34 cellular contexts compared by ENCODE assay signal in genomic region chr1:167528057-167528705, GRCh38. TPM values are rescaled to one million over a fixed set of nuclear protein-coding genes. Genes with fewer than 3 reads are reported as not detected.
"Had no signal": no experiment of that assay in that cellular context is flagged by ENCODE, and none has a peak within 500 bp of the region (broad histone marks: within the 10 kb centered on the region; RNA-seq: fewer than 3 reads in every experiment).

No MANE protein-coding gene starts in this region.

- H3K4me1 Mint-ChIP-seq: activated B cell treated with CpG ODN at 0.5 μM for 24 hours; activated CD8-positive, alpha-beta memory T cell treated with anti-CD3 and anti-CD28 coated beads, Interleukin-2, amount 10 ng/mL, durations not matched to agents 7 days and 5 days had no signal

- H3K9me3 Mint-ChIP-seq: activated CD8-positive, alpha-beta T cell treated with anti-CD3 and anti-CD28 coated beads for 36 hours; activated naive CD8-positive, alpha-beta T cell treated with anti-CD3 and anti-CD28 coated beads, Interleukin-2, amount 10 ng/mL, durations not matched to agents 7 days and 5 days; activated T-cell treated with anti-CD3 and anti-CD28 coated beads, Interleukin-2, amount 50 U/mL, for 24 hours; activated T-cell treated with anti-CD3 and anti-CD28 coated beads, Interleukin-2, amount 50 U/mL, for 72 hours; T-helper 2 cell treated with Interferon-gamma antibody and Interleukin-4, amounts not matched to agents 5 μg/mL and 100 μg/mL, for 36 hours had no signal

- H3K4me3 Mint-ChIP-seq: activated B cell treated with CpG ODN at 0.5 μM for 24 hours; activated CD8-positive, alpha-beta memory T cell treated with anti-CD3 and anti-CD28 coated beads, Interleukin-2, amount 10 ng/mL, durations not matched to agents 7 days and 5 days; activated CD8-positive, alpha-beta T cell treated with anti-CD3 and anti-CD28 coated beads for 36 hours; activated naive CD8-positive, alpha-beta T cell treated with anti-CD3 and anti-CD28 coated beads, Interleukin-2, amount 10 ng/mL, durations not matched to agents 7 days and 5 days; activated T-cell treated with anti-CD3 and anti-CD28 coated beads, Interleukin-2, amount 50 U/mL, for 24 hours; activated T-cell treated with anti-CD3 and anti-CD28 coated beads, Interleukin-2, amount 50 U/mL, for 72 hours; brain; endodermal cell; T-helper 17 cell; T-helper 2 cell treated with Interferon-gamma antibody and Interleukin-4, amounts not matched to agents 5 μg/mL and 100 μg/mL, for 36 hours had no signal

- H3K4me1 ChIP-seq: ascending aorta, breast epithelium, colonic mucosa, foreskin keratinocyte, gastrocnemius medialis had no signal

- H3K9me3 ChIP-seq: breast epithelium, colonic mucosa, esophagus muscularis mucosa, gastrocnemius medialis had no signal

- DNase-seq: activated B cell treated with CpG ODN at 0.5 μM for 24 hours; activated CD4-positive, alpha-beta T cell treated with anti-CD3 and anti-CD28 coated beads for 48 hours; activated CD4-positive, alpha-beta T cell treated with anti-CD3 and anti-CD28 coated beads, Interleukin-2, amount 50 U/mL, for 1 hour; activated CD4-positive, alpha-beta T cell treated with anti-CD3 and anti-CD28 coated beads, Interleukin-2, amount 50 U/mL, for 48 hours; activated CD8-positive, alpha-beta memory T cell treated with anti-CD3 and anti-CD28 coated beads, Interleukin-2, amount 10 ng/mL, durations not matched to agents 7 days and 5 days; activated CD8-positive, alpha-beta memory T cell treated with anti-CD3 and anti-CD28 coated beads, Interleukin-2, amount 50 U/mL, for 4 hours; activated CD8-positive, alpha-beta T cell treated with anti-CD3 and anti-CD28 coated beads for 36 hours; activated gamma-delta T cell; activated naive CD4-positive, alpha-beta T cell; activated naive CD4-positive, alpha-beta T cell treated with anti-CD3 and anti-CD28 coated beads, Interleukin-2, amount 50 U/mL, for 16 hours; activated naive CD8-positive, alpha-beta T cell treated with anti-CD3 and anti-CD28 coated beads, Interleukin-2, amount 10 ng/mL, durations not matched to agents 7 days and 5 days; activated T-cell treated with anti-CD3 and anti-CD28 coated beads for 4 hours; activated T-cell treated with anti-CD3 and anti-CD28 coated beads, Interleukin-2, amount 50 U/mL, for 24 hours; activated T-cell treated with anti-CD3 and anti-CD28 coated beads, Interleukin-2, amount 50 U/mL, for 72 hours; central memory CD4-positive, alpha-beta T cell; cerebellar nuclear complex; colonic mucosa; effector CD8-positive, alpha-beta T cell; endodermal cell; foreskin keratinocyte; gastrocnemius medialis; T-helper 1 cell; T-helper 17 cell; T1000; WERI-Rb-1 had no signal

- H3K27me3 ChIP-seq: ascending aorta, breast epithelium, cardiac muscle cell, colonic mucosa, esophagus muscularis mucosa, gastrocnemius medialis had no signal

- H3K36me3 Mint-ChIP-seq: activated CD8-positive, alpha-beta memory T cell treated with anti-CD3 and anti-CD28 coated beads, Interleukin-2, amount 10 ng/mL, durations not matched to agents 7 days and 5 days; activated naive CD8-positive, alpha-beta T cell treated with anti-CD3 and anti-CD28 coated beads, Interleukin-2, amount 10 ng/mL, durations not matched to agents 7 days and 5 days had no signal

- H3K27me3 Mint-ChIP-seq: activated CD8-positive, alpha-beta T cell treated with anti-CD3 and anti-CD28 coated beads for 36 hours; activated T-cell treated with anti-CD3 and anti-CD28 coated beads, Interleukin-2, amount 50 U/mL, for 24 hours had no signal

- H3K27ac Mint-ChIP-seq: activated B cell treated with CpG ODN at 0.5 μM for 24 hours; activated CD8-positive, alpha-beta memory T cell treated with anti-CD3 and anti-CD28 coated beads, Interleukin-2, amount 10 ng/mL, durations not matched to agents 7 days and 5 days; activated CD8-positive, alpha-beta T cell treated with anti-CD3 and anti-CD28 coated beads for 36 hours; activated naive CD8-positive, alpha-beta T cell treated with anti-CD3 and anti-CD28 coated beads, Interleukin-2, amount 10 ng/mL, durations not matched to agents 7 days and 5 days; activated T-cell treated with anti-CD3 and anti-CD28 coated beads, Interleukin-2, amount 50 U/mL, for 24 hours; activated T-cell treated with anti-CD3 and anti-CD28 coated beads, Interleukin-2, amount 50 U/mL, for 72 hours; brain; endodermal cell; T-helper 17 cell; T-helper 2 cell treated with Interferon-gamma antibody and Interleukin-4, amounts not matched to agents 5 μg/mL and 100 μg/mL, for 36 hours had no signal

- H3K27ac ChIP-seq: ascending aorta, breast epithelium, cardiac muscle cell, colonic mucosa, esophagus muscularis mucosa, foreskin keratinocyte, gastrocnemius medialis, WERI-Rb-1 had no signal

- H3K36me3 ChIP-seq: ascending aorta, breast epithelium, cardiac muscle cell, colonic mucosa, esophagus muscularis mucosa, gastrocnemius medialis, WERI-Rb-1 had no signal

- H3K4me3 ChIP-seq: ascending aorta, breast epithelium, cardiac muscle cell, colonic mucosa, esophagus muscularis mucosa, gastrocnemius medialis had no signal

- ATAC-seq: activated CD4-positive, CD25-positive, alpha-beta regulatory T cell treated with anti-CD3 and anti-CD28 coated beads, Interleukin-2, amount 50 U/mL, for 24 hours; activated CD8-positive, alpha-beta memory T cell treated with anti-CD3 and anti-CD28 coated beads, Interleukin-2, amount 10 ng/mL, durations not matched to agents 7 days and 5 days; activated CD8-positive, alpha-beta T cell treated with anti-CD3 and anti-CD28 coated beads for 36 hours; activated T-cell treated with anti-CD3 and anti-CD28 coated beads, Interleukin-2, amount 50 U/mL, for 72 hours; foreskin keratinocyte; gastrocnemius medialis; T-helper 17 cell had no signal

RNA-seq across cellular contexts. Expression of gene CD247, which starts 9.9 kb away (rescaled TPM):
- total RNA-seq: epithelial cell of proximal tubule, glomerular endothelial cell had no signal
- polyA plus RNA-seq: cardiac muscle cell, foreskin keratinocyte had no signal
